In the genomic region with DNA sequence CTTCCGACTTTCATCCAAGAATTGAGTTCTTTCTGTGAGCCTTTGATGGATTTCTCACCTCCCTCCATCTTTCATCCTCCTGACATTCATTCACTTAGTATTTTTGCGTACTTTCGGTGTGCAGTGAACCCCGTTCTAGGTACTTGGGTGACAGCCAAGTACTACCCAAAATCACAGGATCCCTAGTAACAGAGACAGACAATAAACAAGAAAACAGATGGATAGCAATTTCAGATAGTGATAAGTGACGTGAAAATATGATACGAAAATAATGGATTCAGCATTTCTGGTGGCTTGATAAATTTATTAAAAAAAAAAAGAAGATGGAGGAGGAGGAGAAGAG, we compare ENCODE assay signal across 8 cellular contexts. TPM values are rescaled to one million over a fixed set of nuclear protein-coding genes. Genes with fewer than 3 reads are reported as not detected.
A peak's percentile ranks its signal among the peaks of the same experiment; 100 is the strongest.
DNase-seq lines count a peak whose midpoint lies in the region; ATAC-seq, FAIRE-seq and TF ChIP-seq lines count a peak whose summit lies in the region.

No MANE protein-coding gene starts in this region.

- H3K27ac Mint-ChIP-seq in effector memory CD8-positive, alpha-beta T cell, result peak overlapping the region; percentile 87 to 94
- peak overlapping the region; percentile 75 for H3K27ac Mint-ChIP-seq in progenitor cell of endocrine pancreas

- FAIRE-seq in GM19239 (lab: Jason Lieb, UNC), result peak; percentile 52

- H3K4me3 Mint-ChIP-seq in effector memory CD8-positive, alpha-beta T cell, result peak overlapping the region; percentile 76 to 94
- peak overlapping the region; percentile 96 for H3K4me3 Mint-ChIP-seq in progenitor cell of endocrine pancreas (ENCODE audit: low read depth)

- peak overlapping the region; percentile 3 for H3K4me3 ChIP-seq in KMS-11 (IDR thresholded peaks at IDR 0.05; ENCODE audit: insufficient read depth, low read depth, low read length)

- no peaks in the 10 kb centered on the region for H4K20me1 ChIP-seq in KMS-11 (ENCODE audit: insufficient read depth)

- peaks cover 20% of the 10 kb centered on the region for H3K36me3 Mint-ChIP-seq in effector memory CD8-positive, alpha-beta T cell (ENCODE audit: insufficient read depth)
- H3K36me3 Mint-ChIP-seq in progenitor cell of endocrine pancreas (ENCODE audit: insufficient read depth), result peaks cover 1% of the 10 kb centered on the region

- H3K4me2 ChIP-seq in KMS-11, result peak overlapping the region; percentile 64; the same call in 1 of the 2 replicates

- no peak overlapping the region; the same call in 1 of the 2 replicates for H3K27ac ChIP-seq in KMS-11

- DNase-seq in GM19239 (ENCODE audit: insufficient read length, low spot score) (no peak), progenitor cell of endocrine pancreas (ENCODE audit: low spot score, unreplicated experiment) (no peak), SIG-M5 (lab: John Stamatoyannopoulos, UW) (no peak)
- no peak for DNase-seq in effector memory CD8-positive, alpha-beta T cell

- peaks cover 24% of the 10 kb centered on the region; the same call in 1 of the 2 replicates for H3K79me2 ChIP-seq in KMS-11 (ENCODE audit: insufficient read depth, low read depth)

- H3K9ac ChIP-seq in KMS-11, result no peak overlapping the region

- H3K27me3 Mint-ChIP-seq in effector memory CD8-positive, alpha-beta T cell, result no peaks in the 10 kb centered on the region
- no peaks in the 10 kb centered on the region for H3K27me3 Mint-ChIP-seq in progenitor cell of endocrine pancreas

- peak overlapping the region; percentile 73 for H2AFZ ChIP-seq in KMS-11 (ENCODE audit: low read depth)

- H3K27me3 ChIP-seq in KMS-11 (ENCODE audit: insufficient read depth, low read depth), result no peaks in the 10 kb centered on the region

- peak; percentile 21 for ATAC-seq in effector memory CD8-positive, alpha-beta T cell (replicated peaks)
- ATAC-seq in GM19351 (IDR thresholded peaks at IDR 0.05; ENCODE audit: unreplicated experiment) (no peak), GM19324 (IDR thresholded peaks at IDR 0.05; ENCODE audit: low FRiP score, unreplicated experiment) (no peak), HG02852 (IDR thresholded peaks at IDR 0.05; ENCODE audit: unreplicated experiment) (no peak)

- no peaks in the 10 kb centered on the region for H3K36me3 ChIP-seq in KMS-11 (ENCODE audit: insufficient read depth)

- H3K4me1 ChIP-seq in KMS-11 (ENCODE audit: low read depth, poor library complexity, severe bottlenecking), result peaks cover 18% of the 10 kb centered on the region

- H3K9me3 Mint-ChIP-seq in effector memory CD8-positive, alpha-beta T cell, result no peaks in the 10 kb centered on the region
- H3K9me3 Mint-ChIP-seq in progenitor cell of endocrine pancreas (ENCODE audit: low read depth), result no peaks in the 10 kb centered on the region

- no peak for TF ChIP-seq CTCF in KMS-11 (conservative IDR thresholded peaks at IDR 0.05; ENCODE audit: low read depth, low read length)
- TF ChIP-seq CTCF in progenitor cell of endocrine pancreas (IDR thresholded peaks at IDR 0.05; ENCODE audit: unreplicated experiment), result no peak

- peaks cover 19 to 37% of the 10 kb centered on the region in 2 donors for H3K4me1 Mint-ChIP-seq in effector memory CD8-positive, alpha-beta T cell (ENCODE audit: low read depth in 2 of 2)
- peaks cover 23% of the 10 kb centered on the region for H3K4me1 Mint-ChIP-seq in progenitor cell of endocrine pancreas (ENCODE audit: low read depth)

RNA-seq across cellular contexts. Expression of a gene that starts 0.3 kb away (rescaled TPM):
- total RNA-seq in progenitor cell of endocrine pancreas, result 50.6 and 52.7 TPM in 2 replicates
